ENCODE assay signal across 9 cellular contexts in genomic region chr4:121370729-121371325, GRCh38. TPM values are rescaled to one million over a fixed set of nuclear protein-coding genes. Genes with fewer than 3 reads are reported as not detected.
A peak's percentile ranks its signal among the peaks of the same experiment; 100 is the strongest.
DNase-seq lines count a peak whose midpoint lies in the region; ATAC-seq, FAIRE-seq and TF ChIP-seq lines count a peak whose summit lies in the region.
"Had no signal": no experiment of that assay in that cellular context is flagged by ENCODE, and none has a peak within 500 bp of the region (broad histone marks: within the 10 kb centered on the region; RNA-seq: fewer than 3 reads in every experiment).

No MANE protein-coding gene starts in this region.

- WGBS in HepG2 (ENCODE audit: low lambda C conversion rate), result 0% methylated on average over 1 of the region's 1 CpG
- WGBS in thyroid gland, 2 donors, result 82 to 92% methylated on average over 1 of the region's 1 CpG

- in situ Hi-C loops in HepG2 (cut with HindIII; ENCODE audit: extremely low pct_ligation_motif_present, low pct_unique_long_range_greater_than_20kb), result loop anchor here (10.0 kb wide), 2 partner anchors 284 to 364 kb away; no protein-coding TSS in a partner anchor

- no peaks in the 10 kb centered on the region for H4K20me1 ChIP-seq in PC-9 (ENCODE audit: insufficient read depth)
- H4K20me1 ChIP-seq in HepG2 (ENCODE audit: insufficient read depth, low read length), result no peaks in the 10 kb centered on the region
- H4K20me1 ChIP-seq: BLaER1 treated with 17β-estradiol and CSF1 and Interleukin-3, amounts not matched to agents 10 nM and 100 nM had no signal

- H3K79me2 ChIP-seq in PC-9 (ENCODE audit: low read depth) (no peaks in the 10 kb centered on the region), HepG2 (ENCODE audit: insufficient read depth, low read length) (no peaks in the 10 kb centered on the region)

- no peak for TF ChIP-seq EP300 in HepG2 (IDR thresholded peaks at IDR 0.05; ENCODE audit: low read depth in 2 of 2, low read length in 2 of 2)
- TF ChIP-seq EP300 in HepG2 (CRISPR knock-in tag; IDR thresholded peaks at IDR 0.05; ENCODE audit: borderline replicate concordance), result no peak

- H3F3A ChIP-seq in PC-9 (ENCODE audit: insufficient read depth, low read depth), result no peaks in the 10 kb centered on the region

- CTCF ChIA-PET in PC-9 (lab: Charles Lee), result interaction anchor here (0.6 to 1.4 kb wide), 6 partner anchors 55 to 435 kb away, joined by 3 to 5 read pairs (median 3); no protein-coding TSS in a partner anchor
- CTCF ChIA-PET in HepG2 (lab: Yijun Ruan, JAX; ENCODE audit: low intra/inter-chr PET ratio, low total read pairs), result interaction anchor here (1.3 to 2.0 kb wide), 2 partner anchors 285 to 366 kb away, joined by 8 to 15 read pairs; no protein-coding TSS in a partner anchor

- no peaks in the 10 kb centered on the region for H3K9me2 ChIP-seq in PC-9 (ENCODE audit: insufficient read depth)

- H3K27ac ChIP-seq in PC-9 (no peak overlapping the region), HepG2 (ENCODE audit: extremely low read length, insufficient read depth, low read length) (no peak overlapping the region), thyroid gland (no peak overlapping the region)
- H3K27ac ChIP-seq: BLaER1 treated with 17β-estradiol and CSF1 and Interleukin-3, amounts not matched to agents 10 nM and 100 nM had no signal

- DNase-seq in NCI-H1436 (lab: John Stamatoyannopoulos, UW) (peak; percentile 8), NCI-H1436 treated with DMSO at 0.1 percent for 48 hours (lab: John Stamatoyannopoulos, UW) (no peak), PC-9 (peak in 1 of 2 experiments; percentile 33), cardiac fibroblast (ENCODE audit: low read depth in 2 of 2) (peak; percentile 64 to 65), HepG2 (ENCODE audit: low spot score) (peak; percentile 17), thyroid gland (peak; percentile 44 to 52)

- ATAC-seq in HG02798 (IDR thresholded peaks at IDR 0.05; ENCODE audit: poor library complexity, unreplicated experiment) (peak; percentile 51), HepG2 (peak; percentile 37; the same call in 1 of the 3 replicates), HG03460 (IDR thresholded peaks at IDR 0.05; ENCODE audit: unreplicated experiment) (no peak)

- no peak overlapping the region for H3K4me2 ChIP-seq in PC-9
- H3K4me2 ChIP-seq in HepG2 (ENCODE audit: low read depth, low read length), result no peak overlapping the region
- H3K4me2 ChIP-seq: BLaER1 treated with 17β-estradiol and CSF1 and Interleukin-3, amounts not matched to agents 10 nM and 100 nM had no signal

- POLR2A ChIA-PET in PC-9 (lab: Charles Lee; ENCODE audit: unreplicated experiment), result no interaction called here
- POLR2A ChIA-PET in HepG2 (lab: Yijun Ruan, JAX), result no interaction called here

- no peaks in the 10 kb centered on the region for H3K36me3 ChIP-seq in PC-9 (ENCODE audit: low read depth)
- no peaks in the 10 kb centered on the region for H3K36me3 ChIP-seq in HepG2 (replicated peaks in 1 of 2; ENCODE audit: control insufficient read depth in 1 of 2, insufficient read depth in 2 of 2, low read length in 2 of 2)
- no peaks in the 10 kb centered on the region for H3K36me3 ChIP-seq in thyroid gland
- H3K36me3 ChIP-seq: BLaER1 treated with 17β-estradiol and CSF1 and Interleukin-3, amounts not matched to agents 10 nM and 100 nM had no signal

- peaks cover 8% of the 10 kb centered on the region; the same call in 1 of the 2 replicates for H3K4me1 ChIP-seq in PC-9 (replicated peaks; ENCODE audit: insufficient read depth)
- no peaks in the 10 kb centered on the region for H3K4me1 ChIP-seq in HepG2 (ENCODE audit: insufficient read depth, low read length)
- H3K4me1 ChIP-seq in thyroid gland, result no peaks in the 10 kb centered on the region

- H3K9me3 ChIP-seq in PC-9 (ENCODE audit: insufficient read depth, low read depth), result no peaks in the 10 kb centered on the region
- no peaks in the 10 kb centered on the region for H3K9me3 ChIP-seq in HepG2 (ENCODE audit: low read length)
- no peaks in the 10 kb centered on the region for H3K9me3 ChIP-seq in thyroid gland
- H3K9me3 ChIP-seq: BLaER1 treated with 17β-estradiol and CSF1 and Interleukin-3, amounts not matched to agents 10 nM and 100 nM had no signal

- FAIRE-seq in HepG2 (lab: Jason Lieb, UNC), result no peak

- intact Hi-C loops in PC-9 (cut with micrococcal nuclease; ENCODE audit: unreplicated experiment), result loop anchor here (1.0 to 2.0 kb wide), 3 partner anchors 179 to 366 kb away; no protein-coding TSS in a partner anchor
- intact Hi-C loops in HepG2 (cut with micrococcal nuclease; ENCODE audit: unreplicated experiment), result loop anchor here (1.0 to 2.0 kb wide), 2 partner anchors 286 to 365 kb away; no protein-coding TSS in a partner anchor
- intact Hi-C loops in thyroid gland (cut with DNase I), result no loop called here

- TF ChIP-seq CTCF in PC-9 (conservative IDR thresholded peaks at IDR 0.05) (peak; percentile 83), cardiac fibroblast (IDR thresholded peaks at IDR 0.05; ENCODE audit: low read depth, low read length) (peak; percentile 57), HepG2 (CRISPR knock-in tag; IDR thresholded peaks at IDR 0.05) (peak; percentile 47), thyroid gland (IDR thresholded peaks at IDR 0.05) (peak; percentile 15 to 63 (median 48))

- BruUV-seq in PC-9 (replicated peaks; lab: Mats Ljungman, UMichigan), result no TSS peak
- BruUV-seq in HepG2 (replicated peaks; lab: Mats Ljungman, UMichigan), result no TSS peak

- no peak overlapping the region for H3K9ac ChIP-seq in HepG2 (ENCODE audit: insufficient read depth, low read depth, low read length)
- H3K9ac ChIP-seq: BLaER1 treated with 17β-estradiol and CSF1 and Interleukin-3, amounts not matched to agents 10 nM and 100 nM had no signal

- H3K4me3 ChIP-seq in PC-9 (no peak overlapping the region), cardiac fibroblast (replicated peaks in 1 of 2; ENCODE audit: low read depth in 2 of 2, low read length in 2 of 2) (no peak overlapping the region), HepG2 (replicated peaks in 1 of 3; ENCODE audit: insufficient read depth in 1 of 3, low read depth in 2 of 3, low read length in 3 of 3) (no peak overlapping the region), thyroid gland (replicated peaks in 1 of 3) (no peak overlapping the region)
- H3K4me3 ChIP-seq: BLaER1 treated with 17β-estradiol and CSF1 and Interleukin-3, amounts not matched to agents 10 nM and 100 nM had no signal

- H2AFZ ChIP-seq in PC-9 (no peak overlapping the region; the same call in 1 of the 2 replicates), HepG2 (ENCODE audit: low read length) (no peak overlapping the region)

- TF ChIP-seq POLR2A in HepG2 (IDR thresholded peaks at IDR 0.05; ENCODE audit: insufficient read depth in 1 of 2, low read depth in 2 of 2, low read length in 2 of 2) (no peak), thyroid gland (IDR thresholded peaks at IDR 0.05) (no peak)

- H3K27me3 ChIP-seq in PC-9 (ENCODE audit: insufficient read depth, low read depth), result no peaks in the 10 kb centered on the region
- H3K27me3 ChIP-seq in HepG2 (ENCODE audit: control insufficient read depth in 1 of 2, insufficient read depth in 2 of 2, low read length in 2 of 2), result no peaks in the 10 kb centered on the region
- no peaks in the 10 kb centered on the region for H3K27me3 ChIP-seq in thyroid gland
- H3K27me3 ChIP-seq: BLaER1 treated with 17β-estradiol and CSF1 and Interleukin-3, amounts not matched to agents 10 nM and 100 nM had no signal

- TF ChIP-seq RAD21 in HepG2 (CRISPR knock-in tag; IDR thresholded peaks at IDR 0.05), result no peak

TF ChIP-seq in HepG2, 621 proteins besides CTCF, POLR2A, EP300 and RAD21:
- TF ChIP-seq ZNF674 (CRISPR knock-in tag; IDR thresholded peaks at IDR 0.05; ENCODE audit: low read depth), result no peak
- TF ChIP-seq HMGA1 (CRISPR knock-in tag; conservative IDR thresholded peaks at IDR 0.05), result no peak
- 0 out of 2 replicates have a peak, but pooled peaks have one; percentile 24 for TF ChIP-seq SMC3 (IDR thresholded peaks at IDR 0.05; ENCODE audit: low read length)
- no peak for TF ChIP-seq ZNF256 (CRISPR knock-in tag; conservative IDR thresholded peaks at IDR 0.05)
- no peak for TF ChIP-seq MAFF (IDR thresholded peaks at IDR 0.05; ENCODE audit: low read depth, low read length)
- TF ChIP-seq ZMYM4 (CRISPR knock-in tag; IDR thresholded peaks at IDR 0.05), result no peak
- TF ChIP-seq STAG1 (CRISPR knock-in tag; IDR thresholded peaks at IDR 0.05), result peak; percentile 38

RNA-seq across cellular contexts. Expression of gene QRFPR, which starts 10.0 kb away (rescaled TPM):
- total RNA-seq in PC-9 (2021) (0.28 TPM in 1 of 2 replicates, not detected in the other), HepG2 (2016; rRNA removed; fragmentation: Illumina TruSeq; extraction: Trizol) (not detected in 2 replicates), thyroid gland (1 to 10 TPM in 1 of 4 donors, under 1 TPM in 1, not detected in 2; 0.63 to 1.6 TPM)
- not detected in 2 replicates for total RNA-seq in HepG2 (2016; cell fraction: cytosol; rRNA removed; fragmentation: Illumina TruSeq; extraction: Trizol; ENCODE audit: low read depth)
- total RNA-seq in HepG2 (2016; cell fraction: insoluble cytoplasmic fraction; rRNA removed; fragmentation: Illumina TruSeq; extraction: Trizol), result not detected in 2 replicates
- total RNA-seq in HepG2 (2016; cell fraction: membrane; rRNA removed; fragmentation: Illumina TruSeq; extraction: Trizol), result not detected in 2 replicates
- not detected in 2 replicates for total RNA-seq in HepG2 (2016; cell fraction: nucleus; rRNA removed; fragmentation: Illumina TruSeq; extraction: Trizol)
- polyA plus RNA-seq in HepG2 (2011; rRNA removed), result not detected in 2 replicates
- polyA plus RNA-seq in HepG2 (2011; cell fraction: cytosol; rRNA removed), result not detected in 2 replicates
- not detected in 2 replicates for polyA plus RNA-seq in HepG2 (2011; cell fraction: nucleus; rRNA removed)
- not detected in 2 replicates for polyA plus RNA-seq in HepG2 (2012)
- not detected in 2 replicates for polyA plus RNA-seq in HepG2 (2016; cell fraction: cytosol; fragmentation: Illumina TruSeq; extraction: Trizol; ENCODE audit: low read depth)
- not detected in 2 replicates for polyA plus RNA-seq in HepG2 (2016; cell fraction: insoluble cytoplasmic fraction; fragmentation: Illumina TruSeq; extraction: Trizol; ENCODE audit: low read depth)
- not detected in 2 replicates for polyA plus RNA-seq in HepG2 (2016; cell fraction: membrane; fragmentation: Illumina TruSeq; extraction: Trizol; ENCODE audit: low read depth)
- not detected in 2 replicates for polyA plus RNA-seq in HepG2 (2016; cell fraction: nucleus; fragmentation: Illumina TruSeq; extraction: Trizol; ENCODE audit: insufficient read depth, low read depth)
- polyA minus RNA-seq in HepG2 (2011; rRNA and poly(A)+ RNA removed; ENCODE audit: low replicate concordance), result not detected in 2 replicates
- not detected in 2 replicates for polyA minus RNA-seq in HepG2 (2011; cell fraction: cytosol; rRNA and poly(A)+ RNA removed)
- not detected in 2 replicates for polyA minus RNA-seq in HepG2 (2011; cell fraction: nucleus; rRNA and poly(A)+ RNA removed)
